Comparison of ENCODE assay signal across 8 cellular contexts in the genomic region with DNA sequence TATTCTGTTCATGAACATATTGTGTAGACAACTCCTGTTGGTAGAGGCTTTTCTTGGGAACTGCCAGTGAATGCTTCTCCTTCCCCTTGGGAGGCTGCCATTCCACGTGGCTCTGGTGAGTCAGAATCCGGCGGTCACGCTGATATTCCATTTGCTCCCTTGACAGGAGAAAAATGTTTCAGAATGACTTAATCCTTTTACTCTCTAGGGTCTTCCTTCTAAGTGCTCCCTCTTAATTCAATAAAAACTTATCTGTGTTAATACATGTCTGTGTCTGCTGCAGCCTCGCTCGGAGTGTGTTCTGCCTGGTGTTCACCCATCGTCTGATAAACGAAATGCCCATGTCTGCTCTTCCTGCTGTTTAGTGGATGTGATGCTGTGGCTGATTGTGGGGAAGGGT.
DNase-seq lines count a peak whose midpoint lies in the region; ATAC-seq, FAIRE-seq and TF ChIP-seq lines count a peak whose summit lies in the region.
"Had no signal": no experiment of that assay in that cellular context is flagged by ENCODE, and none has a peak within 500 bp of the region (broad histone marks: within the 10 kb centered on the region; RNA-seq: fewer than 3 reads in every experiment).

No MANE protein-coding gene starts in this region.

- H3K27ac ChIP-seq in H1 (ENCODE audit: low read depth, low read length), result no peak overlapping the region
- no peak overlapping the region for H3K27ac ChIP-seq in mesenchymal stem cell (ENCODE audit: low read length, poor library complexity, severe bottlenecking)

- FAIRE-seq in H1 (lab: Jason Lieb, UNC) (no peak), urothelium cell line (lab: Jason Lieb, UNC) (peak; percentile 58)
- FAIRE-seq: frontal cortex had no signal

- DNase-seq in NCI-H446 (lab: John Stamatoyannopoulos, UW) (peak; percentile 17 to 51), H1 (ENCODE audit: low read depth in 1 of 2, low spot score in 2 of 2) (no peak), mesenchymal stem cell (peak; percentile 90), urothelium cell line (ENCODE audit: low spot score) (peak; percentile 67), NOMO-1 treated with DMSO at 0.1 percent for 48 hours (lab: John Stamatoyannopoulos, UW; ENCODE audit: unreplicated experiment) (no peak), NCI-H128 (lab: John Stamatoyannopoulos, UW; ENCODE audit: unreplicated experiment) (no peak)

- no peak overlapping the region for H3K4me2 ChIP-seq in H1 (ENCODE audit: insufficient read depth in 1 of 2, low read depth in 2 of 2, low read length in 2 of 2)
- H3K4me2 ChIP-seq in mesenchymal stem cell (ENCODE audit: low read length, poor library complexity, severe bottlenecking), result no peak overlapping the region

- H3K27me3 ChIP-seq in H1 (replicated peaks in 1 of 4; ENCODE audit: control insufficient read depth in 3 of 4, extremely low read depth in 1 of 4, insufficient read depth in 3 of 4, low read length in 3 of 4), result no peaks in the 10 kb centered on the region
- H3K27me3 ChIP-seq in mesenchymal stem cell (ENCODE audit: control insufficient read depth in 1 of 2, insufficient read depth in 1 of 2, low read length in 2 of 2), result no peaks in the 10 kb centered on the region

- no peaks in the 10 kb centered on the region for H3K79me2 ChIP-seq in H1 (ENCODE audit: control insufficient read depth in 1 of 2, insufficient read depth in 2 of 2, low read length in 2 of 2)

- H3K4me3 ChIP-seq in H1 (ENCODE audit: extremely low read depth in 1 of 4, insufficient read depth in 2 of 4, low read depth in 3 of 4, low read length in 4 of 4), result no peak overlapping the region
- H3K4me3 ChIP-seq in mesenchymal stem cell (ENCODE audit: insufficient read depth in 1 of 2, low read depth in 1 of 2, low read length in 2 of 2), result peak overlapping the region in 1 of 2 experiments; percentile 45

- H4K91ac ChIP-seq in H1 (replicated peaks; ENCODE audit: insufficient read length, low read length) (no peak overlapping the region), mesenchymal stem cell (ENCODE audit: low read length) (no peak overlapping the region)

- H2BK20ac ChIP-seq in H1 (ENCODE audit: low read length), result no peak overlapping the region

- no peak overlapping the region for H4K5ac ChIP-seq in H1 (ENCODE audit: insufficient read length, low read depth, low read length)

- H3K4me1 ChIP-seq in H1 (replicated peaks in 1 of 4; ENCODE audit: control insufficient read depth in 3 of 4, insufficient read depth in 4 of 4, low read length in 3 of 4), result no peaks in the 10 kb centered on the region
- peaks cover 6% of the 10 kb centered on the region for H3K4me1 ChIP-seq in mesenchymal stem cell (ENCODE audit: control insufficient read depth, insufficient read depth, low read depth, low read length)

- no peak for TF ChIP-seq EP300 in H1 (IDR thresholded peaks at IDR 0.05; ENCODE audit: borderline replicate concordance in 1 of 2, low read depth in 2 of 2, low read length in 2 of 2)

- WGBS in H1 (ENCODE audit: extremely low coverage in 1 of 2, insufficient coverage in 1 of 2, insufficient read length in 1 of 2, insufficient replicate concordance in 2 of 2, low coverage in 1 of 2, low lambda C conversion rate in 2 of 2, missing lambda C conversion rate in 1 of 2), 2 experiments, result 94% methylated on average over 8 of the region's 8 CpGs; no CpG with 5 or more reads in 1 of the 2 experiments
- 7% methylated on average over 8 of the region's 8 CpGs for WGBS in mesenchymal stem cell

- H3K9ac ChIP-seq in H1 (replicated peaks in 1 of 4; ENCODE audit: extremely low read depth in 1 of 4, low read depth in 3 of 4, low read length in 3 of 4), result no peak overlapping the region
- H3K9ac ChIP-seq in mesenchymal stem cell (ENCODE audit: low read length), result peak overlapping the region; percentile 81

- TF ChIP-seq CTCF in H1 (IDR thresholded peaks at IDR 0.05; ENCODE audit: control extremely low read depth in 1 of 3, insufficient read depth in 1 of 3, low read depth in 1 of 3, low read length in 3 of 3), result no peak

- no peaks in the 10 kb centered on the region for H3K23me2 ChIP-seq in H1 (ENCODE audit: low read depth, low read length)

- H3K23ac ChIP-seq in H1 (ENCODE audit: insufficient read length) (no peak overlapping the region), mesenchymal stem cell (ENCODE audit: low read length in 2 of 2) (no peak overlapping the region)

- POLR2A ChIA-PET in H1 (lab: Charles Lee; ENCODE audit: partially characterized antibody), result no interaction called here

- H3K36me3 ChIP-seq in H1 (ENCODE audit: control insufficient read depth in 2 of 4, insufficient read depth in 4 of 4, low read length in 3 of 4) (no peaks in the 10 kb centered on the region), mesenchymal stem cell (ENCODE audit: control insufficient read depth in 1 of 2, insufficient read depth in 2 of 2, low read depth in 1 of 2, low read length in 2 of 2) (no peaks in the 10 kb centered on the region)

- H2AFZ ChIP-seq in H1 (ENCODE audit: low read length) (peak overlapping the region; percentile 16; the same call in 1 of the 2 replicates), mesenchymal stem cell (ENCODE audit: low read depth, low read length) (no peak overlapping the region)

- H2BK5ac ChIP-seq in H1 (ENCODE audit: low read depth, low read length) (no peak overlapping the region), mesenchymal stem cell (ENCODE audit: low read depth, low read length, poor library complexity, severe bottlenecking) (no peak overlapping the region)

- no peak overlapping the region for H3K18ac ChIP-seq in H1 (ENCODE audit: extremely low read depth, low read length)
- peak overlapping the region in 1 of 2 experiments; percentile 26 for H3K18ac ChIP-seq in mesenchymal stem cell (ENCODE audit: low read depth in 1 of 2, low read length in 2 of 2)

- no peak for ATAC-seq in HG02852 (IDR thresholded peaks at IDR 0.05; ENCODE audit: unreplicated experiment)

- no peak overlapping the region for H2BK120ac ChIP-seq in H1 (replicated peaks; ENCODE audit: low read depth, low read length)
- no peak overlapping the region for H2BK120ac ChIP-seq in mesenchymal stem cell (ENCODE audit: low read depth, low read length)

- CTCF ChIA-PET in H1 (lab: Charles Lee; ENCODE audit: partially characterized antibody), result interaction anchor here (0.6 kb wide), 1 partner anchor 530 kb away, joined by 5 read pairs; no protein-coding TSS in a partner anchor

- H2BK12ac ChIP-seq in H1 (ENCODE audit: low read depth, low read length) (no peak overlapping the region), mesenchymal stem cell (ENCODE audit: low read length in 2 of 2) (no peak overlapping the region)

- no peak for TF ChIP-seq RAD21 in H1 (IDR thresholded peaks at IDR 0.05 in 1 of 2, conservative IDR thresholded peaks at IDR 0.05 in 1 of 2; ENCODE audit: low read depth in 2 of 2, low read length in 2 of 2)

- H2BK15ac ChIP-seq in H1 (ENCODE audit: low read length), result no peak overlapping the region
- H2BK15ac ChIP-seq in mesenchymal stem cell (ENCODE audit: low read depth, poor library complexity, severe bottlenecking), result no peak overlapping the region

- no peak overlapping the region for H3K56ac ChIP-seq in H1 (replicated peaks; ENCODE audit: insufficient read length, low read depth, low read length)

- TF ChIP-seq POLR2A in H1 (IDR thresholded peaks at IDR 0.05; ENCODE audit: control extremely low read depth in 1 of 2, low read depth in 2 of 2, low read length in 2 of 2), result no peak

- H4K8ac ChIP-seq in H1 (ENCODE audit: extremely low read depth, insufficient read depth, low read length) (no peak overlapping the region; the same call in 1 of the 2 replicates), mesenchymal stem cell (ENCODE audit: low read length) (no peak overlapping the region)

- H3K4ac ChIP-seq in H1 (replicated peaks; ENCODE audit: insufficient read length, low read depth, low read length) (no peak overlapping the region), mesenchymal stem cell (ENCODE audit: low read depth in 1 of 2, low read length in 2 of 2) (no peak overlapping the region)

- H4K20me1 ChIP-seq in H1 (replicated peaks in 1 of 2; ENCODE audit: control insufficient read depth in 1 of 2, insufficient read depth in 2 of 2, low read length in 2 of 2), result no peaks in the 10 kb centered on the region

- H2AK5ac ChIP-seq in H1 (ENCODE audit: low read depth, low read length), result no peak overlapping the region
- no peak overlapping the region for H2AK5ac ChIP-seq in mesenchymal stem cell (ENCODE audit: low read length, severe bottlenecking)

- H3K9me3 ChIP-seq in H1 (ENCODE audit: insufficient read depth in 2 of 2, low read depth in 1 of 2, low read length in 1 of 2) (no peaks in the 10 kb centered on the region), mesenchymal stem cell (ENCODE audit: control insufficient read depth, low read length) (no peaks in the 10 kb centered on the region)

- no peak overlapping the region for H3K14ac ChIP-seq in H1 (ENCODE audit: insufficient read length)
- no peak overlapping the region for H3K14ac ChIP-seq in mesenchymal stem cell (ENCODE audit: low read length in 2 of 2)

- H3K79me1 ChIP-seq in H1 (ENCODE audit: low read depth, low read length) (no peaks in the 10 kb centered on the region), mesenchymal stem cell (replicated peaks; ENCODE audit: low read length, poor library complexity, severe bottlenecking) (no peaks in the 10 kb centered on the region)

TF ChIP-seq in H1, 55 proteins besides CTCF, POLR2A, EP300 and RAD21:
- no peak for TF ChIP-seq SAP30 (IDR thresholded peaks at IDR 0.05; ENCODE audit: insufficient read depth, insufficient replicate concordance, low read length)
- TF ChIP-seq KDM1A (IDR thresholded peaks at IDR 0.05; ENCODE audit: borderline replicate concordance, low read length), result no peak
- TF ChIP-seq BRCA1 (IDR thresholded peaks at IDR 0.05; ENCODE audit: low read depth, low read length), result no peak
TF ChIP-seq in H1: peak in this region for 0.

Comparison
In these comparisons a context has a peak if more than half of its experiments do, and no peak if none do; other contexts are left out.
1. DNase-seq: peak in NCI-H446 (2 of 2), mesenchymal stem cell (single experiment) and urothelium cell line (single experiment); none in H1 (0 of 2), NOMO-1 treated with DMSO at 0.1 percent for 48 hours (single experiment) and NCI-H128 (single experiment).